16 cellular contexts compared by ENCODE assay signal in genomic region chr2:237492137-237492890, GRCh38. TPM values are rescaled to one million over a fixed set of nuclear protein-coding genes. Genes with fewer than 3 reads are reported as not detected.
"Had no signal": no experiment of that assay in that cellular context is flagged by ENCODE, and none has a peak within 500 bp of the region (broad histone marks: within the 10 kb centered on the region; RNA-seq: fewer than 3 reads in every experiment).

No MANE protein-coding gene starts in this region.

- H3K9me3 ChIP-seq: ovary had no signal

- DNase-seq: activated CD4-positive, alpha-beta T cell treated with anti-CD3 and anti-CD28 coated beads, Interleukin-2, amount 50 U/mL, for 4 hours; activated effector memory CD4-positive, alpha-beta T cell treated with Interleukin-2 at 50 U/mL for 16 hours; activated T-cell treated with anti-CD3 and anti-CD28 coated beads, Interleukin-2, amount 50 U/mL, for 1 hour; amygdala; esophagus squamous epithelium; heart left ventricle; left ventricle myocardium inferior; mesendoderm; ovary; stimulated activated CD4-positive, alpha-beta T cell treated with anti-CD3 and anti-CD28 coated beads, Interleukin-4, amount 100 ng/mL, for 1 hour; stimulated activated CD8-positive, alpha-beta memory T cell treated with anti-CD3 and anti-CD28 coated beads, Interleukin-4, amount 100 ng/mL, for 48 hours; stimulated activated naive CD8-positive, alpha-beta T cell treated with anti-CD3 and anti-CD28 coated beads, Interleukin-15, amount 100 ng/mL, for 72 hours; T-helper 2 cell had no signal

- H3K27me3 ChIP-seq: ovary had no signal

- H3K27ac ChIP-seq: esophagus squamous epithelium, heart left ventricle, left ventricle myocardium inferior, ovary, thoracic aorta had no signal

- ATAC-seq: heart left ventricle had no signal

- H3K4me3 ChIP-seq: esophagus squamous epithelium, heart left ventricle, left ventricle myocardium inferior, ovary, thoracic aorta had no signal

- H3K36me3 ChIP-seq: esophagus squamous epithelium, ovary, thoracic aorta had no signal

RNA-seq across cellular contexts. Expression of gene MLPH, which starts 5.3 kb away (rescaled TPM):
- total RNA-seq: activated naive CD4-positive, alpha-beta T cell treated with anti-CD3 and anti-CD28 coated beads, Interleukin-2, amount 50 U/mL, for 72 hours; neural crest cell had no signal
